ENCODE assay signal across 8 cellular contexts in genomic region chr5:75566710-75567309, GRCh38.
DNase-seq lines count a peak whose midpoint lies in the region; ATAC-seq lines count a peak whose summit lies in the region.

No MANE protein-coding gene starts in this region.

- ATAC-seq in HG02885 (IDR thresholded peaks at IDR 0.05; ENCODE audit: poor library complexity, unreplicated experiment): peak; percentile 84

- DNase-seq in activated T-cell treated with anti-CD3 and anti-CD28 coated beads for 24 hours (ENCODE audit: low read depth) (peak; percentile 60), NOMO-1 (lab: John Stamatoyannopoulos, UW; ENCODE audit: unreplicated experiment in 2 of 2) (peak; percentile 40 to 96), hepatic stellate cell (ENCODE audit: low spot score) (peak; percentile 55), DMS153 (lab: John Stamatoyannopoulos, UW) (no peak)
- no peak for DNase-seq in activated T-cell treated with anti-CD3 and anti-CD28 coated beads, Interleukin-2, amount 50 U/mL, for 1 hour
- DNase-seq in activated T-helper 9 cell treated with anti-CD3 and anti-CD28 coated beads, Interleukin-2, amount 50 U/mL, for 16 hours (ENCODE audit: low read depth): peak; percentile 27
- peak; percentile 18 to 34 (median 26) for DNase-seq in stimulated activated CD4-positive, alpha-beta T cell treated with anti-CD3 and anti-CD28 coated beads, Interleukin-1b, Interleukin-23, amount 100 ng/mL, for 24 hours (ENCODE audit: low read depth in 4 of 4, low spot score in 1 of 4)

Comparison
In these comparisons a context has a peak if more than half of its experiments do, and no peak if none do; other contexts are left out.
1. DNase-seq: peak in activated T-cell treated with anti-CD3 and anti-CD28 coated beads for 24 hours (single experiment), NOMO-1 (2 of 2), activated T-helper 9 cell treated with anti-CD3 and anti-CD28 coated beads, Interleukin-2, amount 50 U/mL, for 16 hours (single experiment), hepatic stellate cell (single experiment) and stimulated activated CD4-positive, alpha-beta T cell treated with anti-CD3 and anti-CD28 coated beads, Interleukin-1b, Interleukin-23, amount 100 ng/mL, for 24 hours (4 of 4); none in activated T-cell treated with anti-CD3 and anti-CD28 coated beads, Interleukin-2, amount 50 U/mL, for 1 hour (single experiment) and DMS153 (single experiment).